In the genomic region with DNA sequence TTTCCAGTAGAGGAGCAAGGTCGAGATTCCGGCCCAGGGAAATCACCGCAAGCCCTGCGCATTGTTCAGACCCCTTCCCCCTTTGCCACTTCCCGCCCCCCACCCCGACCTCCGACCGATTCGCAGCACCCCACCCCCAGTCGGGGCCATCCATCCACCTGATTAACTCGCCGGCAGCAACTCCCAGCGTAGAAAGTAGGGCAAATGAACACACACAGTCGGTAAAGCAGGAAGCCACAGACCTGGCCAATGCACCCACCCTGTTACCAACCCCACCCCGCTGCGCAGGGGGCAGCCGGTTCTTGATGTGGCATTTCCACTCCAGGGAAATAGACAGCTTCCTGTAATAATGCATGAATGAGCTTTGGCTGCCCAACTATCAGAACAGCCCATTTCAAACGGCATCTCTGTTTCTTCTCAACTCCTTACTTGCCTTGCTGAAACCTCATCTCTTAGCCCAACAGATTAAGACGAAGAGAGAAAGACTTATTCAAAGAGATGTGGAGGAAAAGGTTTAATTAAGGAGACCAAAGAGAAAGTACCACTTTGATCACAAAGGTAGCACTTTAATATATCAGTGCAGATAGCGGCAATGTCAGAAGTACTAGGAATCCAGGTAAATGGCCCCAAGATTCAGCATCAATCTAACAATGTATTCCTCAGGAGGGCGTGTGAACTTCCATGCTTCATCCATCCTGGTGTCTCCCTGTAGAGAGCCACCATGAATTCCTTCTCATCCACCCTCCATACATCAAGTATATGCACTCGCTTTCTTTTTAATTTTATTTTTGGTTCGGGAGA, we compare ENCODE assay signal across 8 cellular contexts. TPM values are rescaled to one million over a fixed set of nuclear protein-coding genes. Genes with fewer than 3 reads are reported as not detected.
DNase-seq lines count a peak whose midpoint lies in the region; FAIRE-seq and TF ChIP-seq lines count a peak whose summit lies in the region.

No MANE protein-coding gene starts in this region.

- no peaks in the 10 kb centered on the region for H3K27me3 ChIP-seq in BE2C
- no peaks in the 10 kb centered on the region for H3K27me3 ChIP-seq in PC-9 (ENCODE audit: insufficient read depth, low read depth)
- no peaks in the 10 kb centered on the region for H3K27me3 ChIP-seq in astrocyte (ENCODE audit: insufficient read depth, low read length)
- H3K27me3 ChIP-seq in layer of hippocampus (ENCODE audit: control insufficient read depth, insufficient read depth, low read length): no peaks in the 10 kb centered on the region

- H3K27ac ChIP-seq in PC-9 (peak overlapping the region; percentile 44), astrocyte (ENCODE audit: low read depth, low read length) (no peak overlapping the region), layer of hippocampus (ENCODE audit: low read depth, low read length) (peak overlapping the region; percentile 6)

- POLR2A ChIA-PET in PC-9 (lab: Charles Lee; ENCODE audit: unreplicated experiment): interaction anchor here (0.8 kb wide), 1 partner anchor 254 kb away, joined by 14 read pairs; no protein-coding TSS in a partner anchor

- intact Hi-C loops in PC-9 (cut with micrococcal nuclease; ENCODE audit: unreplicated experiment): loop anchor here (5.0 kb wide), 1 partner anchor 1294 kb away; a partner anchor contains a TSS
- intact Hi-C loops in lower leg skin (cut with DNase I; ENCODE audit: low total_unique reads): no loop called here

- H3K9me3 ChIP-seq in BE2C (no peaks in the 10 kb centered on the region), PC-9 (ENCODE audit: insufficient read depth, low read depth) (no peaks in the 10 kb centered on the region), astrocyte (ENCODE audit: insufficient read depth, low read depth, low read length) (no peaks in the 10 kb centered on the region)

- H3K4me1 ChIP-seq in BE2C (peaks cover 17% of the 10 kb centered on the region), PC-9 (replicated peaks; ENCODE audit: insufficient read depth) (peaks cover 44% of the 10 kb centered on the region), astrocyte (ENCODE audit: insufficient read depth, low read length) (peaks cover 9% of the 10 kb centered on the region)

- H3K4me1 Mint-ChIP-seq in astrocyte (ENCODE audit: low read depth, unreplicated experiment): peaks cover 25% of the 10 kb centered on the region

- 55 to 59% methylated on average over 23 of the region's 23 CpGs for WGBS in lower leg skin, 2 donors

- peak overlapping the region; percentile 100 for H3K4me3 Mint-ChIP-seq in astrocyte (ENCODE audit: unreplicated experiment)

- no peaks in the 10 kb centered on the region for H3K9me3 Mint-ChIP-seq in astrocyte (ENCODE audit: unreplicated experiment)

- H3K9me2 ChIP-seq in PC-9 (ENCODE audit: insufficient read depth): no peaks in the 10 kb centered on the region

- peak overlapping the region; percentile 80 for H3K27ac Mint-ChIP-seq in astrocyte (ENCODE audit: unreplicated experiment)

- CTCF ChIA-PET in PC-9 (lab: Charles Lee): no interaction called here

- no peak for DNase-seq in BE2C
- peak in 1 of 2 experiments; percentile 68 for DNase-seq in PC-9
- DNase-seq in astrocyte (ENCODE audit: low read depth): no peak
- DNase-seq in stimulated activated CD8-positive, alpha-beta memory T cell treated with anti-CD3 and anti-CD28 coated beads, Interleukin-4, amount 100 ng/mL, for 1 hour (ENCODE audit: low read depth in 2 of 2, low spot score in 1 of 2): peak; percentile 13 to 23
- no peak for DNase-seq in DMS53 treated with DMSO at 0.1 percent for 48 hours (lab: John Stamatoyannopoulos, UW; ENCODE audit: unreplicated experiment)
- DNase-seq in lower leg skin (ENCODE audit: low spot score in 2 of 2): no peak
- no peak for DNase-seq in NCI-H2081 treated with DMSO at 0.1 percent for 48 hours (lab: John Stamatoyannopoulos, UW)

- peak overlapping the region; percentile 82 for H3K4me2 ChIP-seq in PC-9
- H3K4me2 ChIP-seq in astrocyte (ENCODE audit: low read length): peak overlapping the region; percentile 93

- H3F3A ChIP-seq in PC-9 (ENCODE audit: insufficient read depth, low read depth): peaks cover 23% of the 10 kb centered on the region; the same call in 1 of the 2 replicates

- BruUV-seq in PC-9 (replicated peaks; lab: Mats Ljungman, UMichigan): no TSS peak

- no peak for TF ChIP-seq POLR2A in lower leg skin (IDR thresholded peaks at IDR 0.05)

- H3K4me3 ChIP-seq in BE2C (ENCODE audit: low read depth, low read length) (peak overlapping the region; percentile 89), PC-9 (peak overlapping the region; percentile 69), astrocyte (ENCODE audit: insufficient read depth, low read depth, low read length) (peak overlapping the region; percentile 68), lower leg skin (ENCODE audit: low read depth, poor library complexity, severe bottlenecking) (no peak overlapping the region)

- H2AFZ ChIP-seq in PC-9: peak overlapping the region; percentile 90
- H2AFZ ChIP-seq in astrocyte (ENCODE audit: low read depth, low read length): peak overlapping the region; percentile 87

- H3K79me2 ChIP-seq in PC-9 (ENCODE audit: low read depth) (peaks cover 82% of the 10 kb centered on the region), astrocyte (ENCODE audit: insufficient read depth, low read length) (peaks cover 56% of the 10 kb centered on the region)

- no peak for TF ChIP-seq CTCF in BE2C (IDR thresholded peaks at IDR 0.05; ENCODE audit: low read depth, low read length)
- no peak for TF ChIP-seq CTCF in PC-9 (conservative IDR thresholded peaks at IDR 0.05)
- no peak for TF ChIP-seq CTCF in astrocyte (IDR thresholded peaks at IDR 0.05; ENCODE audit: insufficient read depth, low read depth, low read length)
- TF ChIP-seq CTCF in lower leg skin (IDR thresholded peaks at IDR 0.05): no peak

- H3K36me3 ChIP-seq in BE2C (no peaks in the 10 kb centered on the region), PC-9 (ENCODE audit: low read depth) (no peaks in the 10 kb centered on the region; the same call in 1 of the 2 replicates), astrocyte (ENCODE audit: insufficient read depth, low read length) (no peaks in the 10 kb centered on the region)

- peak overlapping the region; percentile 81 for H3K9ac ChIP-seq in astrocyte (ENCODE audit: low read length)

- FAIRE-seq in astrocyte (lab: Jason Lieb, UNC): no peak

- no peaks in the 10 kb centered on the region for H3K27me3 Mint-ChIP-seq in astrocyte (ENCODE audit: low read depth, unreplicated experiment)

- no peaks in the 10 kb centered on the region for H3K36me3 Mint-ChIP-seq in astrocyte (ENCODE audit: low read depth, unreplicated experiment)

- H4K20me1 ChIP-seq in PC-9 (ENCODE audit: insufficient read depth) (no peaks in the 10 kb centered on the region), astrocyte (ENCODE audit: insufficient read depth, low read length) (peaks cover 33% of the 10 kb centered on the region)

RNA-seq across cellular contexts. Expression of a gene that starts 1.9 kb away (rescaled TPM):
- polyA plus RNA-seq in BE2C (2012; ENCODE audit: insufficient read depth, insufficient read length, low read depth): 25.4 TPM
- total RNA-seq in PC-9 (2021) (28.8 and 30.7 TPM in 2 replicates), astrocyte (68.6 and 70.0 TPM in 2 replicates), lower leg skin (1 to 10 TPM in 3 of 4 donors, under 1 TPM in 1; 0.72 to 4.7 (median 2.4) TPM)

Comparison
In these comparisons a context has a peak if more than half of its experiments do, and no peak if none do; other contexts are left out.
1. DNase-seq: peak in stimulated activated CD8-positive, alpha-beta memory T cell treated with anti-CD3 and anti-CD28 coated beads, Interleukin-4, amount 100 ng/mL, for 1 hour (2 of 2); none in BE2C (single experiment), astrocyte (single experiment), DMS53 treated with DMSO at 0.1 percent for 48 hours (single experiment), lower leg skin (0 of 2) and NCI-H2081 treated with DMSO at 0.1 percent for 48 hours (single experiment).